ENCODE assay signal across 35 cellular contexts in the genomic region with DNA sequence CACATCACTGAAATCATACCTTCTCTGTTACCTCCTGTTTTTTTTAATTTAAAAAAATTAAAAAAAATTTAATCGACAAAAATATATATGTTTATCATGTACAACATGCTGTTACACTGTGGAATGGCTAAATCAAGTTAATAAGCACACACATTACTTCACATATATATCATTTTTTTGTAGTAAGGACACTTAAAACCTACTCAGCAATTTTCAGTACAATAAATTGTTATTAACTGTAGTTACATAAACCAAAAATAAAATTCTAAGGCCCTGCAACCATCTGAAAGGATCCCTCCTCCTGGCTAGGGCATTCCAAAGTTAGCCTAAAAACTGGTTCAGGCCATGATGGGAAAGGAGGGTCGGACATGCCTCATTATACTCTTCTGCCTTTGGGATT. TPM values are rescaled to one million over a fixed set of nuclear protein-coding genes. Genes with fewer than 3 reads are reported as not detected.
DNase-seq lines count a peak whose midpoint lies in the region; ATAC-seq, FAIRE-seq and TF ChIP-seq lines count a peak whose summit lies in the region.
"Had no signal": no experiment of that assay in that cellular context is flagged by ENCODE, and none has a peak within 500 bp of the region (broad histone marks: within the 10 kb centered on the region; RNA-seq: fewer than 3 reads in every experiment).

No MANE protein-coding gene starts in this region.

- H3K27ac Mint-ChIP-seq in CD4-positive, alpha-beta memory T cell: no peak overlapping the region
- no peak overlapping the region for H3K27ac Mint-ChIP-seq in CD8-positive, alpha-beta memory T cell
- H3K27ac Mint-ChIP-seq: B cell; CD14-positive monocyte; CD4-positive, alpha-beta T cell; CD4-positive, CD25-positive, alpha-beta regulatory T cell; CD8-positive, alpha-beta T cell had no signal

- H3K4me3 ChIP-seq in A549 (no peak overlapping the region), IMR-90 (ENCODE audit: insufficient read depth, low read depth, low read length) (no peak overlapping the region), K562 (no peak overlapping the region)
- H3K4me3 ChIP-seq in CD4-positive, alpha-beta memory T cell (ENCODE audit: low read length in 2 of 2): no peak overlapping the region
- no peak overlapping the region for H3K4me3 ChIP-seq in CD8-positive, alpha-beta memory T cell (ENCODE audit: low read length)
- H3K4me3 ChIP-seq: BLaER1; BLaER1 treated with 17β-estradiol and CSF1 and Interleukin-3, amounts not matched to agents 10 nM and 100 nM had no signal

- H2AK9ac ChIP-seq in IMR-90 (replicated peaks; ENCODE audit: low read depth, low read length, poor library complexity): no peak overlapping the region

- ATAC-seq in A549 (no peak), IMR-90 (ENCODE audit: low read depth) (no peak), K562 (no peak), GM19463 (IDR thresholded peaks at IDR 0.05; ENCODE audit: unreplicated experiment) (no peak)
- ATAC-seq: CD8-positive, alpha-beta T cell had no signal

- H3K9ac ChIP-seq in IMR-90 (ENCODE audit: low read depth, low read length) (no peak overlapping the region), K562 (ENCODE audit: insufficient read depth in 1 of 2, low read depth in 2 of 2, low read length in 2 of 2) (no peak overlapping the region)
- H3K9ac ChIP-seq: BLaER1; BLaER1 treated with 17β-estradiol and CSF1 and Interleukin-3, amounts not matched to agents 10 nM and 100 nM had no signal

- H3K23ac ChIP-seq in IMR-90 (ENCODE audit: low read depth, low read length): no peak overlapping the region

- no peaks in the 10 kb centered on the region for H3K9me3 Mint-ChIP-seq in CD4-positive, alpha-beta memory T cell
- H3K9me3 Mint-ChIP-seq in CD8-positive, alpha-beta memory T cell: no peaks in the 10 kb centered on the region
- H3K9me3 Mint-ChIP-seq: CD4-positive, alpha-beta T cell; CD4-positive, CD25-positive, alpha-beta regulatory T cell; CD8-positive, alpha-beta T cell had no signal

- H2BK20ac ChIP-seq in IMR-90 (ENCODE audit: low read depth, low read length): no peak overlapping the region

- H3K4me1 Mint-ChIP-seq in CD4-positive, alpha-beta memory T cell: no peaks in the 10 kb centered on the region
- no peaks in the 10 kb centered on the region for H3K4me1 Mint-ChIP-seq in CD8-positive, alpha-beta memory T cell

- no peak overlapping the region for H4K8ac ChIP-seq in IMR-90 (ENCODE audit: low read depth in 2 of 2, low read length in 2 of 2)

- no peak overlapping the region for H4K91ac ChIP-seq in IMR-90 (ENCODE audit: insufficient read depth, low read depth, low read length)

- H2AFZ ChIP-seq in IMR-90 (replicated peaks; ENCODE audit: low read length, poor library complexity) (no peak overlapping the region), K562 (ENCODE audit: low read depth, low read length) (no peak overlapping the region)

- H3K14ac ChIP-seq in IMR-90 (replicated peaks; ENCODE audit: low read depth, low read length): no peak overlapping the region

- H3K4me1 ChIP-seq in A549: no peaks in the 10 kb centered on the region
- H3K4me1 ChIP-seq in IMR-90 (ENCODE audit: control insufficient read depth, insufficient read depth, low read length): no peaks in the 10 kb centered on the region
- peaks cover 0 to 6% of the 10 kb centered on the region in 2 experiments; a peak in 2 of 5 replicates for H3K4me1 ChIP-seq in K562 (replicated peaks in 1 of 2; ENCODE audit: control insufficient read depth in 2 of 2, insufficient read depth in 2 of 2, low read length in 2 of 2)
- no peaks in the 10 kb centered on the region for H3K4me1 ChIP-seq in CD4-positive, alpha-beta memory T cell (ENCODE audit: insufficient read depth, low read length)
- no peaks in the 10 kb centered on the region for H3K4me1 ChIP-seq in CD8-positive, alpha-beta memory T cell (ENCODE audit: insufficient read depth, low read length)
- H3K4me1 ChIP-seq: BE2C, Caco-2 had no signal

- no peak overlapping the region for H3K18ac ChIP-seq in IMR-90 (ENCODE audit: low read depth, low read length)

- no peak overlapping the region for H3K56ac ChIP-seq in IMR-90 (ENCODE audit: extremely low read depth, insufficient read depth, low read length)

- no peaks in the 10 kb centered on the region for H3K27me3 Mint-ChIP-seq in CD4-positive, alpha-beta memory T cell
- no peaks in the 10 kb centered on the region for H3K27me3 Mint-ChIP-seq in CD8-positive, alpha-beta memory T cell
- H3K27me3 Mint-ChIP-seq: B cell; CD4-positive, alpha-beta T cell; CD4-positive, CD25-positive, alpha-beta regulatory T cell had no signal

- H2BK5ac ChIP-seq in IMR-90 (ENCODE audit: low read depth, low read length, poor library complexity, severe bottlenecking): no peak overlapping the region

- no TSS peak for BruUV-seq in IMR-90 (replicated peaks; lab: Mats Ljungman, UMichigan)
- BruUV-seq in K562 (replicated peaks; lab: Mats Ljungman, UMichigan): no TSS peak

- no peaks in the 10 kb centered on the region for H3K79me2 ChIP-seq in K562 (ENCODE audit: control insufficient read depth, insufficient read depth, low read length)

- TF ChIP-seq POLR2A in A549 (IDR thresholded peaks at IDR 0.05; ENCODE audit: low read length) (no peak), IMR-90 (IDR thresholded peaks at IDR 0.05; ENCODE audit: low read depth, low read length) (no peak), K562 (conservative IDR thresholded peaks at IDR 0.05) (no peak)

- H4K20me1 ChIP-seq in IMR-90 (ENCODE audit: insufficient read depth, low read length): no peaks in the 10 kb centered on the region
- H4K20me1 ChIP-seq in K562 (replicated peaks; ENCODE audit: control insufficient read depth, insufficient read depth, low read length): no peaks in the 10 kb centered on the region
- H4K20me1 ChIP-seq: BLaER1; BLaER1 treated with 17β-estradiol and CSF1 and Interleukin-3, amounts not matched to agents 10 nM and 100 nM had no signal

- WGBS in A549 (ENCODE audit: missing lambda C conversion rate): 69% methylated on average over 2 of the region's 2 CpGs
- no CpG with 5 or more reads among the region's 2 CpGs for WGBS in IMR-90 (ENCODE audit: extremely low coverage in 2 of 2, insufficient read length in 1 of 2), 2 experiments
- 38% methylated on average over 2 of the region's 2 CpGs for WGBS in K562 (ENCODE audit: insufficient coverage, low coverage, missing lambda C conversion rate)

- in situ Hi-C loops in IMR-90 (cut with MboI; ENCODE audit: low sequenced_read_pairs): no loop called here
- in situ Hi-C loops in K562 (cut with MboI): loop anchor here (10.0 kb wide), 1 partner anchor 518 kb away; no protein-coding TSS in a partner anchor

- H3K9me1 ChIP-seq in IMR-90 (ENCODE audit: insufficient read depth, low read length): no peaks in the 10 kb centered on the region
- no peaks in the 10 kb centered on the region for H3K9me1 ChIP-seq in K562 (ENCODE audit: control insufficient read depth, insufficient read depth, low read length)

- H3K27ac ChIP-seq in A549 (no peak overlapping the region), IMR-90 (ENCODE audit: insufficient read depth, low read length) (no peak overlapping the region), K562 (ENCODE audit: extremely low read depth, low read depth, low read length) (no peak overlapping the region)
- H3K27ac ChIP-seq in CD4-positive, alpha-beta memory T cell (ENCODE audit: low read depth, low read length): no peak overlapping the region
- no peak overlapping the region for H3K27ac ChIP-seq in CD8-positive, alpha-beta memory T cell (ENCODE audit: low read depth, low read length)
- H3K27ac ChIP-seq: 22Rv1; BLaER1; BLaER1 treated with 17β-estradiol and CSF1 and Interleukin-3, amounts not matched to agents 10 nM and 100 nM; C4-2B had no signal

- H3K9me3 ChIP-seq in A549 (no peaks in the 10 kb centered on the region), IMR-90 (ENCODE audit: control insufficient read depth, insufficient read depth, low read length) (no peaks in the 10 kb centered on the region), K562 (replicated peaks; ENCODE audit: control insufficient read depth, insufficient read depth, low read depth, low read length) (no peaks in the 10 kb centered on the region)
- H3K9me3 ChIP-seq in CD4-positive, alpha-beta memory T cell (ENCODE audit: control insufficient read depth in 1 of 2, low read length in 2 of 2): no peaks in the 10 kb centered on the region
- no peaks in the 10 kb centered on the region for H3K9me3 ChIP-seq in CD8-positive, alpha-beta memory T cell (ENCODE audit: low read length)
- H3K9me3 ChIP-seq: BE2C, BLaER1, Caco-2 had no signal

- POLR2A ChIA-PET in A549 (lab: Yijun Ruan, JAX): no interaction called here
- POLR2A ChIA-PET in IMR-90 (lab: Charles Lee; ENCODE audit: unreplicated experiment): interaction anchor here (0.6 kb wide), 1 partner anchor 783 kb away, joined by 5 read pairs; no protein-coding TSS in a partner anchor
- POLR2A ChIA-PET in K562 (lab: Yijun Ruan, JAX): no interaction called here
- POLR2A ChIA-PET in CD4-positive, alpha-beta memory T cell (lab: Charles Lee; ENCODE audit: partially characterized antibody): no interaction called here
- POLR2A ChIA-PET in CD8-positive, alpha-beta memory T cell (lab: Charles Lee): no interaction called here

- H2BK120ac ChIP-seq in IMR-90 (ENCODE audit: low read depth, low read length): no peak overlapping the region

- dilution Hi-C loops in IMR-90 (cut with HindIII; ENCODE audit: low sequenced_read_pairs, unreplicated experiment): no loop called here

- no peaks in the 10 kb centered on the region for H3K36me3 Mint-ChIP-seq in CD4-positive, alpha-beta memory T cell
- H3K36me3 Mint-ChIP-seq in CD8-positive, alpha-beta memory T cell: peaks cover 0 to 2% (median 2%) of the 10 kb centered on the region in 3 donors
- H3K36me3 Mint-ChIP-seq: CD14-positive monocyte; CD4-positive, CD25-positive, alpha-beta regulatory T cell; CD8-positive, alpha-beta T cell had no signal

- no peak for TF ChIP-seq CTCF in A549 (IDR thresholded peaks at IDR 0.05)
- no peak for TF ChIP-seq CTCF in IMR-90 (conservative IDR thresholded peaks at IDR 0.05; ENCODE audit: low read depth, low read length)
- TF ChIP-seq CTCF in K562 (IDR thresholded peaks at IDR 0.05 in 2 of 3, conservative IDR thresholded peaks at IDR 0.05 in 1 of 3; ENCODE audit: insufficient read depth in 2 of 3, low read depth in 1 of 3, low read length in 3 of 3): no peak

- no peak overlapping the region for H3K4me3 Mint-ChIP-seq in CD4-positive, alpha-beta memory T cell
- H3K4me3 Mint-ChIP-seq in CD8-positive, alpha-beta memory T cell: no peak overlapping the region
- H3K4me3 Mint-ChIP-seq: B cell; CD14-positive monocyte; CD4-positive, alpha-beta T cell; CD4-positive, CD25-positive, alpha-beta regulatory T cell; CD8-positive, alpha-beta T cell had no signal

- no peak overlapping the region for H2BK15ac ChIP-seq in IMR-90 (ENCODE audit: low read depth, low read length)

- H3K27me3 ChIP-seq in IMR-90 (ENCODE audit: control insufficient read depth, insufficient read depth, low read length) (no peaks in the 10 kb centered on the region), K562 (ENCODE audit: control insufficient read depth in 2 of 2, insufficient read depth in 2 of 2, low read length in 2 of 2) (no peaks in the 10 kb centered on the region)
- H3K27me3 ChIP-seq in CD4-positive, alpha-beta memory T cell (ENCODE audit: insufficient read depth, low read length): no peaks in the 10 kb centered on the region
- no peaks in the 10 kb centered on the region for H3K27me3 ChIP-seq in CD8-positive, alpha-beta memory T cell (ENCODE audit: insufficient read depth, low read length, poor library complexity, severe bottlenecking)
- H3K27me3 ChIP-seq: BE2C; BLaER1; BLaER1 treated with 17β-estradiol and CSF1 and Interleukin-3, amounts not matched to agents 10 nM and 100 nM had no signal

- no peak overlapping the region for H3K4ac ChIP-seq in IMR-90 (ENCODE audit: low read depth, low read length)

- TF ChIP-seq EP300 in A549 (IDR thresholded peaks at IDR 0.05) (no peak), K562 (IDR thresholded peaks at IDR 0.05; ENCODE audit: low read length) (no peak)

- H3K79me1 ChIP-seq in IMR-90 (ENCODE audit: low read depth in 1 of 2, low read length in 2 of 2): no peaks in the 10 kb centered on the region

- CTCF ChIA-PET in A549 (lab: Yijun Ruan, JAX) (no interaction called here), IMR-90 (lab: Yijun Ruan, JAX) (no interaction called here), K562 (lab: Yijun Ruan, JAX; ENCODE audit: low intra/inter-chr PET ratio) (no interaction called here)
- CTCF ChIA-PET in CD4-positive, alpha-beta memory T cell (lab: Charles Lee; ENCODE audit: partially characterized antibody): no interaction called here
- CTCF ChIA-PET in CD8-positive, alpha-beta memory T cell (lab: Charles Lee): no interaction called here

- TF ChIP-seq RAD21 in A549 (conservative IDR thresholded peaks at IDR 0.05 in 1 of 2, IDR thresholded peaks at IDR 0.05 in 1 of 2) (no peak), IMR-90 (IDR thresholded peaks at IDR 0.05; ENCODE audit: low read length) (no peak), K562 (CRISPR knock-in tag; conservative IDR thresholded peaks at IDR 0.05 in 1 of 2, IDR thresholded peaks at IDR 0.05 in 1 of 2) (no peak)

- FAIRE-seq in A549 (lab: Jason Lieb, UNC) (no peak), TTC549 (lab: Jason Lieb, UNC) (peak; percentile 41), K562 (lab: Jason Lieb, UNC) (no peak)
- FAIRE-seq: A204.1, D721Med, G401.6 had no signal

- intact Hi-C loops in IMR-90 (cut with micrococcal nuclease): loop anchor here (10.0 kb wide), 1 partner anchor 398 kb away; a partner anchor contains a TSS
- intact Hi-C loops in K562 (cut with micrococcal nuclease): loop anchor here (10.0 kb wide), 1 partner anchor 308 kb away; no protein-coding TSS in a partner anchor
- intact Hi-C loops in CD4-positive, alpha-beta memory T cell (cut with micrococcal nuclease): no loop called here

- H3K36me3 ChIP-seq in IMR-90 (ENCODE audit: control insufficient read depth, insufficient read depth, low read length) (no peaks in the 10 kb centered on the region), K562 (ENCODE audit: control insufficient read depth, insufficient read depth, low read length) (no peaks in the 10 kb centered on the region)
- no peaks in the 10 kb centered on the region for H3K36me3 ChIP-seq in CD4-positive, alpha-beta memory T cell (ENCODE audit: insufficient read depth, low read length)
- no peaks in the 10 kb centered on the region for H3K36me3 ChIP-seq in CD8-positive, alpha-beta memory T cell (ENCODE audit: insufficient read depth, low read length)
- H3K36me3 ChIP-seq: BE2C; BLaER1; BLaER1 treated with 17β-estradiol and CSF1 and Interleukin-3, amounts not matched to agents 10 nM and 100 nM had no signal

- no peak overlapping the region for H4K5ac ChIP-seq in IMR-90 (ENCODE audit: low read depth, low read length)

- H3K4me2 ChIP-seq in A549 (no peak overlapping the region), IMR-90 (ENCODE audit: low read depth, low read length) (no peak overlapping the region), K562 (ENCODE audit: insufficient read depth, low read length) (no peak overlapping the region)

- DNase-seq in A549 (ENCODE audit: low read depth in 1 of 2, low spot score in 1 of 2): no peak
- DNase-seq in IMR-90: no peak
- no peak for DNase-seq in K562 (ENCODE audit: extremely low read depth in 1 of 4, low spot score in 3 of 4)
- no peak for DNase-seq in hepatic stellate cell (ENCODE audit: low spot score)
- no peak for DNase-seq in CD4-positive, alpha-beta memory T cell
- no peak for DNase-seq in CD8-positive, alpha-beta memory T cell
- DNase-seq: 8988T; ACHN; AML-193; BE2C; C1 segment of cervical spinal cord; Caco-2; Calu3; CD4-positive, alpha-beta T cell; CD8-positive, alpha-beta T cell; COR-L47; DMS 273 treated with DMSO at 0.1 percent for 48 hours; DMS153; DMS53; DMS79; DMS79 treated with DMSO at 0.1 percent for 48 hours; DND-41; EL had no signal

- no peak overlapping the region for H2AK5ac ChIP-seq in IMR-90 (ENCODE audit: low read depth, low read length)

RNA-seq across cellular contexts. Expression of a gene that starts 23.6 kb away (rescaled TPM):
- polyA plus RNA-seq in A549 (2011; rRNA removed): 10.8 and 11.1 TPM in 2 replicates
- 14.3 and 18.2 TPM in 2 replicates for polyA plus RNA-seq in A549 (2012; cell fraction: cytosol; rRNA removed)
- 36.0 and 43.4 TPM in 2 replicates for polyA plus RNA-seq in A549 (2012; cell fraction: nucleus; rRNA removed)
- 12.4 to 14.0 TPM (median 13.3 TPM) in 3 replicates for polyA plus RNA-seq in A549 (2017; fragmentation: RNase III; extraction: RNeasy Plus Mini Kit Qiagen cat#74134 plus additional on column Dnase treatment)
- 7.9 TPM in 2 replicates for polyA minus RNA-seq in A549 (2011; rRNA and poly(A)+ RNA removed)
- total RNA-seq in IMR-90 (2012; rRNA removed): 3.3 and 3.8 TPM in 2 replicates
- polyA plus RNA-seq in IMR-90 (2012; rRNA removed): 5.8 and 6.1 TPM in 2 replicates
- polyA plus RNA-seq in IMR-90 (2012; cell fraction: cytosol; rRNA removed): 4.5 and 6.1 TPM in 2 replicates
- 13.1 and 19.4 TPM in 2 replicates for polyA plus RNA-seq in IMR-90 (2012; cell fraction: nucleus; rRNA removed; ENCODE audit: low replicate concordance)
- 36.8 and 53.6 TPM in 2 replicates for total RNA-seq in K562 (2011; cell fraction: chromatin; rRNA removed; ENCODE audit: low replicate concordance)
- 34.5 and 34.7 TPM in 2 replicates for total RNA-seq in K562 (2011; cell fraction: nucleolus; rRNA removed)
- total RNA-seq in K562 (2011; cell fraction: nucleoplasm; rRNA removed): 35.6 and 48.2 TPM in 2 replicates
- 40.1 and 45.0 TPM in 2 replicates for total RNA-seq in K562 (2014; rRNA removed)
- 18.4 and 18.6 TPM in 2 replicates for total RNA-seq in K562 (2014; rRNA removed; fragmentation: Illumina TruSeq; extraction: Trizol)
- total RNA-seq in K562 (2015; rRNA removed; fragmentation: Illumina TruSeq; extraction: Trizol): 20.5 and 20.7 TPM in 2 replicates
- total RNA-seq in K562 (2021): 44.3 and 54.3 TPM in 2 replicates
- polyA plus RNA-seq in K562 (2011; rRNA removed): 38.4 and 40.1 TPM in 2 replicates
- 36.3 and 44.9 TPM in 2 replicates for polyA plus RNA-seq in K562 (2011; cell fraction: cytosol; rRNA removed)
- polyA plus RNA-seq in K562 (2011; cell fraction: nucleus; rRNA removed): 78.8 and 89.1 TPM in 2 replicates
- polyA plus RNA-seq in K562 (2012): 27.1 and 42.6 TPM in 2 replicates
- 32.4 and 42.5 TPM in 2 replicates for polyA plus RNA-seq in K562 (2014; fragmentation: Illumina TruSeq; extraction: Trizol)
- polyA plus RNA-seq in K562 (2014; fragmentation: Nextera tagmentation; extraction: Ambion mirVana): 1 to 10 TPM; 2.6 to 4.1 TPM
- polyA plus RNA-seq in K562 (2014; rRNA removed): 38.0 and 45.7 TPM in 2 replicates
- 18.9 and 22.0 TPM in 2 replicates for polyA minus RNA-seq in K562 (2011; rRNA and poly(A)+ RNA removed)
- 18.2 and 22.0 TPM in 2 replicates for polyA minus RNA-seq in K562 (2011; cell fraction: cytosol; rRNA and poly(A)+ RNA removed)
- 18.6 and 21.1 TPM in 2 replicates for polyA minus RNA-seq in K562 (2011; cell fraction: nucleus; rRNA and poly(A)+ RNA removed)
- total RNA-seq in CD4-positive, alpha-beta memory T cell: 10 to 100 TPM; 69.2 to 70.7 TPM
- polyA plus RNA-seq in CD4-positive, alpha-beta memory T cell: 10 to 100 TPM; 43.5 to 49.4 TPM
- 10 to 100 TPM; 30.7 to 35.2 TPM for total RNA-seq in CD8-positive, alpha-beta memory T cell
- 43.6 TPM for polyA plus RNA-seq in CD8-positive, alpha-beta memory T cell

RNA-seq across cellular contexts. Expression of a gene that starts 46.1 kb away (rescaled TPM):
- 24.2 and 27.9 TPM in 2 replicates for polyA plus RNA-seq in A549 (2011; rRNA removed)
- polyA plus RNA-seq in A549 (2012; cell fraction: cytosol; rRNA removed): 24.1 and 29.9 TPM in 2 replicates
- polyA plus RNA-seq in A549 (2012; cell fraction: nucleus; rRNA removed): 69.5 and 71.7 TPM in 2 replicates
- polyA plus RNA-seq in A549 (2017; fragmentation: RNase III; extraction: RNeasy Plus Mini Kit Qiagen cat#74134 plus additional on column Dnase treatment): 22.0 to 23.4 TPM (median 23.4 TPM) in 3 replicates
- 39.1 and 39.8 TPM in 2 replicates for polyA minus RNA-seq in A549 (2011; rRNA and poly(A)+ RNA removed)
- total RNA-seq in IMR-90 (2012; rRNA removed): 20.0 and 24.4 TPM in 2 replicates
- 14.4 and 15.0 TPM in 2 replicates for polyA plus RNA-seq in IMR-90 (2012; rRNA removed)
- polyA plus RNA-seq in IMR-90 (2012; cell fraction: cytosol; rRNA removed): 10.8 and 14.7 TPM in 2 replicates
- polyA plus RNA-seq in IMR-90 (2012; cell fraction: nucleus; rRNA removed; ENCODE audit: low replicate concordance): 25.2 and 30.9 TPM in 2 replicates
- 26.0 and 76.1 TPM in 2 replicates for total RNA-seq in K562 (2011; cell fraction: chromatin; rRNA removed; ENCODE audit: low replicate concordance)
- total RNA-seq in K562 (2011; cell fraction: nucleolus; rRNA removed): 54.9 and 66.9 TPM in 2 replicates
- total RNA-seq in K562 (2011; cell fraction: nucleoplasm; rRNA removed): 40.9 and 48.3 TPM in 2 replicates
- 21.3 and 23.7 TPM in 2 replicates for total RNA-seq in K562 (2014; rRNA removed)
- total RNA-seq in K562 (2014; rRNA removed; fragmentation: Illumina TruSeq; extraction: Trizol): 9.2 and 10.9 TPM in 2 replicates
- 15.1 and 15.2 TPM in 2 replicates for total RNA-seq in K562 (2015; rRNA removed; fragmentation: Illumina TruSeq; extraction: Trizol)
- 19.7 and 21.5 TPM in 2 replicates for total RNA-seq in K562 (2021)
- 12.1 and 12.9 TPM in 2 replicates for polyA plus RNA-seq in K562 (2011; rRNA removed)
- polyA plus RNA-seq in K562 (2011; cell fraction: cytosol; rRNA removed): 13.0 and 21.6 TPM in 2 replicates
- polyA plus RNA-seq in K562 (2011; cell fraction: nucleus; rRNA removed): 25.4 and 41.4 TPM in 2 replicates
- polyA plus RNA-seq in K562 (2012): 15.3 and 17.8 TPM in 2 replicates
- 13.7 and 15.4 TPM in 2 replicates for polyA plus RNA-seq in K562 (2014; fragmentation: Illumina TruSeq; extraction: Trizol)
- polyA plus RNA-seq in K562 (2014; fragmentation: Nextera tagmentation; extraction: Ambion mirVana): 1 to 10 TPM; 2.3 to 3.3 TPM
- 18.0 and 20.9 TPM in 2 replicates for polyA plus RNA-seq in K562 (2014; rRNA removed)
- polyA minus RNA-seq in K562 (2011; rRNA and poly(A)+ RNA removed): 14.2 and 24.8 TPM in 2 replicates
- polyA minus RNA-seq in K562 (2011; cell fraction: cytosol; rRNA and poly(A)+ RNA removed): 6.5 and 10.5 TPM in 2 replicates
- polyA minus RNA-seq in K562 (2011; cell fraction: nucleus; rRNA and poly(A)+ RNA removed): 16.0 and 20.1 TPM in 2 replicates
- 1 to 10 TPM; 3.5 to 3.7 TPM for total RNA-seq in CD4-positive, alpha-beta memory T cell
- polyA plus RNA-seq in CD4-positive, alpha-beta memory T cell: 1 to 10 TPM; 4.0 to 4.9 TPM
- 10 to 100 TPM; 10.2 to 10.5 TPM for total RNA-seq in CD8-positive, alpha-beta memory T cell
- 9.8 TPM for polyA plus RNA-seq in CD8-positive, alpha-beta memory T cell
